10 cellular contexts compared by ENCODE assay signal in the genomic region with DNA sequence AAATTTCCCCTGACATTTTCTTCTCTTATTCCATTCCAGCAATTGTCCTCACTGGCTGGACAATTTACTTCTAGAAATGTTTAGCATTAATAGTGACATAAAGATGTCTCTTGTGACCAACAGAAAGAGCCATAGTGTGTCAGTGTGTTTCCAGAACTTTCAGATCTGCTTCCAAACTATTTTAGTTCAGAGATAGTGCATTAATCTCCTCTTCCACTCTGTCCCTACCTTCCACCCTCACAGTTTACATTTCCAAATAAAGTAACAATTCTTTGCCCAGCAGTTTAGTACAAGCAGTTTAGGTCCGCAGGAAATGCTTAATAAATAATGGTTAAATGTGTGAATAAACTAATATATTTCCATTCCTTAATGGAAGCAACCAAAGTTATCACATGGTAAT. TPM values are rescaled to one million over a fixed set of nuclear protein-coding genes. Genes with fewer than 3 reads are reported as not detected.
DNase-seq lines count a peak whose midpoint lies in the region; ATAC-seq and TF ChIP-seq lines count a peak whose summit lies in the region.
"Had no signal": no experiment of that assay in that cellular context is flagged by ENCODE, and none has a peak within 500 bp of the region (broad histone marks: within the 10 kb centered on the region; RNA-seq: fewer than 3 reads in every experiment).

No MANE protein-coding gene starts in this region.

- TF ChIP-seq CTCF in cardiac muscle cell (IDR thresholded peaks at IDR 0.05; ENCODE audit: low read depth, low read length) (no peak), IMR-90 (conservative IDR thresholded peaks at IDR 0.05; ENCODE audit: low read depth, low read length) (no peak), chondrocyte (IDR thresholded peaks at IDR 0.05) (no peak), coronary artery (IDR thresholded peaks at IDR 0.05) (no peak)

- dilution Hi-C loops in IMR-90 (cut with HindIII; ENCODE audit: low sequenced_read_pairs, unreplicated experiment), result no loop called here

- H3K36me3 ChIP-seq in cardiac muscle cell (no peaks in the 10 kb centered on the region), IMR-90 (ENCODE audit: control insufficient read depth, insufficient read depth, low read length) (no peaks in the 10 kb centered on the region), subcutaneous abdominal adipose tissue (ENCODE audit: control insufficient read depth in 5 of 5, insufficient read depth in 5 of 5, low read length in 5 of 5) (no peaks in the 10 kb centered on the region)

- H3K27ac Mint-ChIP-seq in chondrocyte (ENCODE audit: unreplicated experiment), result peak overlapping the region; percentile 55
- H3K27ac Mint-ChIP-seq: B cell; CD4-positive, alpha-beta T cell; GM23338 had no signal

- H2AK9ac ChIP-seq in IMR-90 (replicated peaks; ENCODE audit: low read depth, low read length, poor library complexity), result no peak overlapping the region

- peak overlapping the region; percentile 54; the same call in 1 of the 2 replicates for H3K4me2 ChIP-seq in IMR-90 (ENCODE audit: low read depth, low read length)
- H3K4me2 ChIP-seq: GM23338 had no signal

- no peak overlapping the region for H2AK5ac ChIP-seq in IMR-90 (ENCODE audit: low read depth, low read length)

- no peaks in the 10 kb centered on the region for H3K27me3 ChIP-seq in cardiac muscle cell
- no peaks in the 10 kb centered on the region for H3K27me3 ChIP-seq in IMR-90 (ENCODE audit: control insufficient read depth, insufficient read depth, low read length)
- peaks cover 0 to 10% (median 0%) of the 10 kb centered on the region in 5 donors for H3K27me3 ChIP-seq in subcutaneous abdominal adipose tissue (ENCODE audit: control insufficient read depth in 5 of 5, insufficient read depth in 4 of 5, low read length in 5 of 5)

- no peak overlapping the region for H2BK15ac ChIP-seq in IMR-90 (ENCODE audit: low read depth, low read length)

- no peaks in the 10 kb centered on the region for H3K79me1 ChIP-seq in IMR-90 (ENCODE audit: low read depth in 1 of 2, low read length in 2 of 2)

- no peak overlapping the region for H2BK20ac ChIP-seq in IMR-90 (ENCODE audit: low read depth, low read length)

- peak overlapping the region; percentile 27 for H2BK5ac ChIP-seq in IMR-90 (ENCODE audit: low read depth, low read length, poor library complexity, severe bottlenecking)

- H3K9ac ChIP-seq in IMR-90 (ENCODE audit: low read depth, low read length) (no peak overlapping the region), subcutaneous abdominal adipose tissue (ENCODE audit: low read length in 5 of 5) (no peak overlapping the region)

- TF ChIP-seq RAD21 in IMR-90 (IDR thresholded peaks at IDR 0.05; ENCODE audit: low read length), result no peak

- DNase-seq in cardiac muscle cell (ENCODE audit: low read depth in 1 of 2, low spot score in 1 of 2) (no peak), cardiac septum (ENCODE audit: low spot score) (no peak), IMR-90 (no peak), chondrocyte (ENCODE audit: low spot score) (no peak), posterior cingulate gyrus (no peak), coronary artery (ENCODE audit: low spot score) (no peak)

- H3K9me1 ChIP-seq in IMR-90 (ENCODE audit: insufficient read depth, low read length), result no peaks in the 10 kb centered on the region

- peak overlapping the region; percentile 0; the same call in 1 of the 2 replicates for H3K4ac ChIP-seq in IMR-90 (ENCODE audit: low read depth, low read length)

- H3K9me3 ChIP-seq in cardiac muscle cell (ENCODE audit: low read depth) (no peaks in the 10 kb centered on the region), IMR-90 (ENCODE audit: control insufficient read depth, insufficient read depth, low read length) (no peaks in the 10 kb centered on the region), subcutaneous abdominal adipose tissue (ENCODE audit: control insufficient read depth in 5 of 5, low read length in 5 of 5) (no peaks in the 10 kb centered on the region)

- no peak overlapping the region for H3K23ac ChIP-seq in IMR-90 (ENCODE audit: low read depth, low read length)

- H3K27me3 Mint-ChIP-seq in chondrocyte (ENCODE audit: low read depth), result no peaks in the 10 kb centered on the region

- no peak for TF ChIP-seq POLR2A in IMR-90 (IDR thresholded peaks at IDR 0.05; ENCODE audit: low read depth, low read length)

- no peaks in the 10 kb centered on the region for H3K9me3 Mint-ChIP-seq in chondrocyte (ENCODE audit: low read depth)
- H3K9me3 Mint-ChIP-seq: CD4-positive, alpha-beta T cell had no signal

- H4K91ac ChIP-seq in IMR-90 (ENCODE audit: insufficient read depth, low read depth, low read length), result no peak overlapping the region

- no peak overlapping the region; the same call in 1 of the 2 replicates for H3K18ac ChIP-seq in IMR-90 (ENCODE audit: low read depth, low read length)

- no peak overlapping the region for H3K4me3 Mint-ChIP-seq in chondrocyte (ENCODE audit: unreplicated experiment)
- H3K4me3 Mint-ChIP-seq: B cell; CD4-positive, alpha-beta T cell; GM23338 had no signal

- POLR2A ChIA-PET in IMR-90 (lab: Charles Lee; ENCODE audit: unreplicated experiment), result interaction anchor here (0.6 kb wide), 2 partner anchors 68 to 1784 kb away, joined by 3 to 6 read pairs; no protein-coding TSS in a partner anchor

- in situ Hi-C loops in IMR-90 (cut with MboI; ENCODE audit: low sequenced_read_pairs), result no loop called here

- no peak overlapping the region for H3K56ac ChIP-seq in IMR-90 (ENCODE audit: extremely low read depth, insufficient read depth, low read length)

- intact Hi-C loops in cardiac septum (cut with DNase I), result loop anchor here (5.0 kb wide), 2 partner anchors 71 to 119 kb away; no protein-coding TSS in a partner anchor
- intact Hi-C loops in IMR-90 (cut with micrococcal nuclease), result loop anchor here (2.0 to 10.0 kb wide), 4 partner anchors 71 to 234 kb away; no protein-coding TSS in a partner anchor
- intact Hi-C loops in posterior cingulate gyrus (cut with DNase I), result loop anchor here (2.0 kb wide), 1 partner anchor 118 kb away; no protein-coding TSS in a partner anchor

- H3K4me3 ChIP-seq in cardiac muscle cell (no peak overlapping the region), IMR-90 (ENCODE audit: insufficient read depth, low read depth, low read length) (no peak overlapping the region), subcutaneous abdominal adipose tissue (ENCODE audit: low read depth in 1 of 5, low read length in 5 of 5) (no peak overlapping the region), coronary artery (no peak overlapping the region)
- H3K4me3 ChIP-seq: GM23338 had no signal

- H2BK120ac ChIP-seq in IMR-90 (ENCODE audit: low read depth, low read length), result no peak overlapping the region

- H3K4me1 Mint-ChIP-seq in chondrocyte (ENCODE audit: low read depth), result peaks cover 16% of the 10 kb centered on the region
- H3K4me1 Mint-ChIP-seq: B cell, GM23338 had no signal

- ATAC-seq in IMR-90 (ENCODE audit: low read depth), result no peak

- BruUV-seq in IMR-90 (replicated peaks; lab: Mats Ljungman, UMichigan), result no TSS peak

- H4K8ac ChIP-seq in IMR-90 (ENCODE audit: low read depth in 2 of 2, low read length in 2 of 2), result no peak overlapping the region

- no peaks in the 10 kb centered on the region for H4K20me1 ChIP-seq in IMR-90 (ENCODE audit: insufficient read depth, low read length)

- H2AFZ ChIP-seq in IMR-90 (replicated peaks; ENCODE audit: low read length, poor library complexity), result no peak overlapping the region
- H2AFZ ChIP-seq: GM23338 had no signal

- CTCF ChIA-PET in IMR-90 (lab: Yijun Ruan, JAX), result interaction anchor here (0.5 to 1.0 kb wide), 4 partner anchors 12 to 246 kb away, joined by 3 to 4 read pairs (median 4); no protein-coding TSS in a partner anchor

- H3K36me3 Mint-ChIP-seq in chondrocyte (ENCODE audit: low read depth), result no peaks in the 10 kb centered on the region

- WGBS in IMR-90 (ENCODE audit: extremely low coverage in 2 of 2, insufficient read length in 1 of 2), 2 experiments, result no CpG with 5 or more reads among the region's 1 CpG

- H3K27ac ChIP-seq in cardiac muscle cell, result peak overlapping the region; percentile 3
- H3K27ac ChIP-seq in IMR-90 (ENCODE audit: insufficient read depth, low read length), result no peak overlapping the region
- peak overlapping the region; percentile 19 for H3K27ac ChIP-seq in subcutaneous abdominal adipose tissue (ENCODE audit: low read depth, low read length)
- H3K27ac ChIP-seq in coronary artery, result no peak overlapping the region

- no peak overlapping the region for H3K14ac ChIP-seq in IMR-90 (replicated peaks; ENCODE audit: low read depth, low read length)

- peaks cover 9% of the 10 kb centered on the region for H3K4me1 ChIP-seq in cardiac muscle cell (ENCODE audit: low read depth)
- peaks cover 2% of the 10 kb centered on the region for H3K4me1 ChIP-seq in IMR-90 (ENCODE audit: control insufficient read depth, insufficient read depth, low read length)
- H3K4me1 ChIP-seq in subcutaneous abdominal adipose tissue (ENCODE audit: control insufficient read depth in 5 of 5, insufficient read depth in 5 of 5, low read length in 5 of 5), result peaks cover 0 to 35% (median 27%) of the 10 kb centered on the region in 5 donors

- H4K5ac ChIP-seq in IMR-90 (ENCODE audit: low read depth, low read length), result peak overlapping the region; percentile 11; the same call in 1 of the 2 replicates

TF ChIP-seq in IMR-90, 13 proteins besides CTCF, POLR2A, EP300 and RAD21:
- TF ChIP-seq RCOR1 (IDR thresholded peaks at IDR 0.05; ENCODE audit: insufficient replicate concordance, low read length) (no peak), MAZ (IDR thresholded peaks at IDR 0.05; ENCODE audit: borderline replicate concordance, low read depth, low read length) (no peak), NFE2L2 (IDR thresholded peaks at IDR 0.05; ENCODE audit: low read depth, low read length) (no peak), CHD1 (IDR thresholded peaks at IDR 0.05; ENCODE audit: low read depth, low read length) (no peak), FOS (IDR thresholded peaks at IDR 0.05; ENCODE audit: low read depth, low read length) (no peak), CEBPB (IDR thresholded peaks at IDR 0.05; ENCODE audit: low read depth, low read length) (no peak), RFX5 (IDR thresholded peaks at IDR 0.05; ENCODE audit: low read depth, low read length) (no peak), MXI1 (IDR thresholded peaks at IDR 0.05; ENCODE audit: borderline replicate concordance, low read depth, low read length) (no peak), MAFK (IDR thresholded peaks at IDR 0.05; ENCODE audit: low read depth, low read length) (no peak)
TF ChIP-seq in IMR-90: peak in this region for 0.

RNA-seq across cellular contexts. Expression of a gene that starts 24.5 kb away (rescaled TPM):
- total RNA-seq in cardiac muscle cell, result 8.5 and 21.2 TPM in 2 replicates
- polyA plus RNA-seq in cardiac muscle cell, result 5.3 and 9.4 TPM in 2 replicates
- 12.6 TPM for total RNA-seq in cardiac septum
- total RNA-seq in IMR-90 (2012; rRNA removed), result 3.2 and 3.6 TPM in 2 replicates
- polyA plus RNA-seq in IMR-90 (2012; rRNA removed), result 1.7 and 1.8 TPM in 2 replicates
- polyA plus RNA-seq in IMR-90 (2012; cell fraction: cytosol; rRNA removed), result 0.27 and 0.81 TPM in 2 replicates
- polyA plus RNA-seq in IMR-90 (2012; cell fraction: nucleus; rRNA removed; ENCODE audit: low replicate concordance), result 0.98 and 7.4 TPM in 2 replicates
- total RNA-seq in chondrocyte, result 0.54 to 2.3 TPM (median 0.57 TPM) in 3 replicates

Comparison
In these comparisons a context has a peak if more than half of its experiments do, and no peak if none do; other contexts are left out.
1. H3K27ac ChIP-seq: peak in cardiac muscle cell (single experiment) and subcutaneous abdominal adipose tissue (single experiment); none in IMR-90 (single experiment) and coronary artery (0 of 2).